In the genomic region with DNA sequence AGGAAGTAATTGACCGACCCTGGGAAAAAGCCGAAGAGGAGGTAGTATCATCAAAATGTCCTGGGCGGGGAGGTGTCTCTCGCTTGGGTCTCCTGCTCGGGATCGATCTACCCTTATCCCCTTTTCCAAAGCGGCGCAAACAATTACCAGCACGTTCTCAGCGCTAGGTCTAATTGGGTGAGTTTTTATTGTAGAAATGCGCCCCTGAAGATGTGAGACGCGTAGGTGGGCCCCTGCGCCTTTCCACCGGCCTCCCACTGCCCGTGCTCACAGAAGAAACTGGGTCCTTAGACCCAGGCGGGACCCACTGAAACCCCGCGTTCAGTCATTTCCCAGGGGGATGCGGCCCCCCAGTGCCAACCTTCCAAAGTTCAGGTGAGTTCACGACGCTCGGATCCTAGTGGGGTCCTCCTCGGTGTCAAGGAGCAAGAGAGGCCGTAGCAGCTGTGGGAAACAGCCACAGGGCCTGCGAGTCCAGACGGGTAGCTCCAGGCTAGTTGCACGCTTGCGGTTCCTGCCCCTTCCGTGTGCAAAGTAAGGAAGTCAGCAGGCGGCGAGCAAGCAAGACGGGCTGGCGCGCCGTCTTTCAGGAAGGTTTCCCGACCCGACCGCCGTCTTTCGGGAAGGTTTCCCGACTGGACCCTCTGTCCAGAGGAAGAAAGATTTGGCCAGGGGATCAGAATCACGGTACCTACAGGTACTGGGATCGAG, we compare ENCODE assay signal across 12 cellular contexts. TPM values are rescaled to one million over a fixed set of nuclear protein-coding genes. Genes with fewer than 3 reads are reported as not detected.
DNase-seq lines count a peak whose midpoint lies in the region; ATAC-seq, FAIRE-seq and TF ChIP-seq lines count a peak whose summit lies in the region.
"Had no signal": no experiment of that assay in that cellular context is flagged by ENCODE, and none has a peak within 500 bp of the region (broad histone marks: within the 10 kb centered on the region; RNA-seq: fewer than 3 reads in every experiment).

No MANE protein-coding gene starts in this region.

- peaks cover 0 to 7% (median 7%) of the 10 kb centered on the region in 3 donors for H3K4me1 ChIP-seq in pancreas

- intact Hi-C loops in pancreas (cut with DNase I), result no loop called here

- DNase-seq in Daoy (ENCODE audit: low read depth) (peak; percentile 47), RPMI7951 (ENCODE audit: low read depth) (peak; percentile 8), fibroblast of villous mesenchyme (ENCODE audit: low read depth) (peak; percentile 23), pancreas (no peak), SHP77 treated with DMSO at 0.1 percent for 48 hours (lab: John Stamatoyannopoulos, UW) (no peak), activated gamma-delta T cell treated with Interleukin-2 at 50 U/mL for 16 hours (no peak), RPMI8226 (no peak)
- DNase-seq: naive thymus-derived CD4-positive, alpha-beta T cell; T1000 had no signal

- H3K9me3 ChIP-seq in pancreas, result no peaks in the 10 kb centered on the region
- H3K9me3 ChIP-seq: adrenal gland, MG63 had no signal

- no peaks in the 10 kb centered on the region for H3K36me3 ChIP-seq in pancreas

- peak overlapping the region; percentile 24 for H3K4me3 ChIP-seq in fibroblast of villous mesenchyme (ENCODE audit: low read depth, low read length)
- H3K4me3 ChIP-seq in pancreas, result peak overlapping the region in 2 of 4 donors; percentile 18 to 42
- H3K4me3 ChIP-seq: adrenal gland had no signal

- 20% methylated on average over 44 of the region's 44 CpGs for WGBS in pancreas, 2 donors

- FAIRE-seq in pancreas (lab: Jason Lieb, UNC), result no peak

- TF ChIP-seq CTCF in fibroblast of villous mesenchyme (IDR thresholded peaks at IDR 0.05; ENCODE audit: insufficient read depth, low read depth, low read length) (no peak), pancreas (IDR thresholded peaks at IDR 0.05) (no peak)

- peak in 3 of 4 donors; percentile 26 to 38 (median 28) for ATAC-seq in pancreas
- ATAC-seq in GM18870 (IDR thresholded peaks at IDR 0.05; ENCODE audit: unreplicated experiment), result no peak
- ATAC-seq: naive thymus-derived CD4-positive, alpha-beta T cell had no signal

- no peaks in the 10 kb centered on the region for H3K27me3 ChIP-seq in pancreas

- H3K27ac ChIP-seq in pancreas, result no peak overlapping the region
- H3K27ac ChIP-seq: adrenal gland had no signal

RNA-seq across cellular contexts. Expression of a gene that starts 1.5 kb away (rescaled TPM):
- not detected in 2 replicates for total RNA-seq in Daoy (2014; rRNA removed; shearing (Covaris generic))
- not detected in 2 replicates for total RNA-seq in RPMI7951 (2014; rRNA removed; shearing (Covaris generic))
- total RNA-seq in fibroblast of villous mesenchyme (not detected in 2 replicates), pancreas (under 1 TPM in 5 of 6 donors, not detected in 1; 0.12 to 0.46 (median 0.32) TPM)
- 1 to 10 TPM; 1.7 to 4.2 TPM for polyA plus RNA-seq in pancreas
- total RNA-seq: adrenal gland; naive thymus-derived CD4-positive, alpha-beta T cell had no signal
- polyA plus RNA-seq: adrenal gland; naive thymus-derived CD4-positive, alpha-beta T cell had no signal

RNA-seq across cellular contexts. Expression of a gene that starts 58.8 kb away (rescaled TPM):
- total RNA-seq in Daoy (2014; rRNA removed; shearing (Covaris generic)), result 57.1 and 120 TPM in 2 replicates
- 34.4 and 41.8 TPM in 2 replicates for total RNA-seq in RPMI7951 (2014; rRNA removed; shearing (Covaris generic))
- total RNA-seq in fibroblast of villous mesenchyme (53.5 and 85.1 TPM in 2 replicates), pancreas (10 to 100 TPM; 18.5 to 46.1 (median 23.4) TPM)
- 1 to 10 TPM; 4.3 to 8.8 TPM for polyA plus RNA-seq in pancreas

Comparison
In these comparisons a context has a peak if more than half of its experiments do, and no peak if none do; other contexts are left out.
1. DNase-seq: peak in Daoy (single experiment), RPMI7951 (single experiment) and fibroblast of villous mesenchyme (single experiment); none in pancreas (0 of 6), SHP77 treated with DMSO at 0.1 percent for 48 hours (single experiment), activated gamma-delta T cell treated with Interleukin-2 at 50 U/mL for 16 hours (single experiment) and RPMI8226 (single experiment).